8 cellular contexts compared by ENCODE assay signal in genomic region chrX:45758738-45759397, GRCh38.
DNase-seq lines count a peak whose midpoint lies in the region; ATAC-seq and TF ChIP-seq lines count a peak whose summit lies in the region.

No MANE protein-coding gene starts in this region.

- H3K9me3 ChIP-seq in mucosa of rectum (ENCODE audit: control insufficient read depth in 2 of 2, low read length in 2 of 2) (no peaks in the 10 kb centered on the region), uterus (no peaks in the 10 kb centered on the region), Caco-2 (no peaks in the 10 kb centered on the region)

- H3K27me3 ChIP-seq in ACC112 (ENCODE audit: insufficient read depth, low read length) (no peaks in the 10 kb centered on the region), mucosa of rectum (ENCODE audit: control insufficient read depth in 2 of 2, insufficient read depth in 2 of 2, low read length in 2 of 2) (no peaks in the 10 kb centered on the region), uterus (peaks cover 0 to 2% of the 10 kb centered on the region in 2 donors), Caco-2 (replicated peaks; ENCODE audit: control insufficient read depth, insufficient read depth, low read length) (no peaks in the 10 kb centered on the region)

- H2AFZ ChIP-seq in ACC112 (ENCODE audit: low read length, unreplicated experiment) = no peak overlapping the region

- H3K4me1 Mint-ChIP-seq in Caco-2 (ENCODE audit: low read depth, unreplicated experiment) = peaks cover 5% of the 10 kb centered on the region

- ATAC-seq in GM19043 (IDR thresholded peaks at IDR 0.05; ENCODE audit: low read depth, unreplicated experiment) (peak; percentile 58), HG03159 (IDR thresholded peaks at IDR 0.05; ENCODE audit: unreplicated experiment) (peak; percentile 85)

- H3K4me3 ChIP-seq in ACC112 (ENCODE audit: low read depth, low read length) (peak overlapping the region; percentile 62), WI38 (ENCODE audit: low read depth, low read length) (peak overlapping the region; percentile 20), mucosa of rectum (ENCODE audit: low read length in 2 of 2) (peak overlapping the region in 1 of 2 donors; percentile 13), uterus (no peak overlapping the region), Caco-2 (ENCODE audit: low read depth, low read length) (no peak overlapping the region)

- TF ChIP-seq CTCF in WI38 (IDR thresholded peaks at IDR 0.05; ENCODE audit: low read depth, low read length) (no peak), uterus (IDR thresholded peaks at IDR 0.05) (no peak), Caco-2 (IDR thresholded peaks at IDR 0.05; ENCODE audit: insufficient read depth in 1 of 2, low read depth in 1 of 2, low read length in 1 of 2, severe bottlenecking in 1 of 2, unreplicated experiment in 1 of 2) (no peak)

- no peak overlapping the region for H3K27ac Mint-ChIP-seq in Caco-2 (ENCODE audit: unreplicated experiment)

- peaks cover 7% of the 10 kb centered on the region for H3K36me3 Mint-ChIP-seq in Caco-2 (ENCODE audit: insufficient read depth, unreplicated experiment)

- H3K36me3 ChIP-seq in ACC112 (ENCODE audit: insufficient read depth, low read length) (peaks cover 46% of the 10 kb centered on the region), mucosa of rectum (ENCODE audit: control insufficient read depth in 2 of 2, insufficient read depth in 2 of 2, low read length in 2 of 2) (peaks cover 0 to 3% of the 10 kb centered on the region in 2 donors), uterus (no peaks in the 10 kb centered on the region), Caco-2 (ENCODE audit: control insufficient read depth, insufficient read depth, low read length) (no peaks in the 10 kb centered on the region)

- H3K27me3 Mint-ChIP-seq in Caco-2 (ENCODE audit: insufficient read depth, unreplicated experiment) = no peaks in the 10 kb centered on the region

- peaks cover 91% of the 10 kb centered on the region for H3K79me2 ChIP-seq in ACC112 (ENCODE audit: control insufficient read depth, insufficient read depth, low read length, unreplicated experiment)

- H3K9me3 Mint-ChIP-seq in Caco-2 (ENCODE audit: unreplicated experiment) = no peaks in the 10 kb centered on the region

- intact Hi-C loops in uterus (cut with DNase I; ENCODE audit: low total_unique reads) (no loop called here), Caco-2 (cut with micrococcal nuclease; ENCODE audit: unreplicated experiment) (no loop called here)

- POLR2A ChIA-PET in Caco-2 (lab: Charles Lee) = no interaction called here

- CTCF ChIA-PET in Caco-2 (lab: Charles Lee) = no interaction called here

- BruUV-seq in Caco-2 (replicated peaks; lab: Mats Ljungman, UMichigan) = no TSS peak

- no peak for DNase-seq in uterus
- no peak for DNase-seq in NCI-H524 treated with DMSO at 0.1 percent for 48 hours (lab: John Stamatoyannopoulos, UW)
- DNase-seq in Caco-2 = no peak

- H3K27ac ChIP-seq in ACC112 (ENCODE audit: low read depth, low read length) (peak overlapping the region; percentile 95), mucosa of rectum (ENCODE audit: low read depth in 2 of 2, low read length in 2 of 2) (peak overlapping the region; percentile 11 to 59), uterus (peak overlapping the region in 1 of 2 donors; percentile 24)

- TF ChIP-seq POLR2A in uterus (IDR thresholded peaks at IDR 0.05) = no peak

- no peak overlapping the region for H3K4me3 Mint-ChIP-seq in Caco-2 (ENCODE audit: unreplicated experiment)

- H3K4me1 ChIP-seq in ACC112 (ENCODE audit: control insufficient read depth, insufficient read depth, low read length, unreplicated experiment) (peaks cover 91% of the 10 kb centered on the region), mucosa of rectum (ENCODE audit: control insufficient read depth in 2 of 2, insufficient read depth in 2 of 2, low read length in 2 of 2) (peaks cover 0 to 4% of the 10 kb centered on the region in 2 donors), uterus (no peaks in the 10 kb centered on the region), Caco-2 (no peaks in the 10 kb centered on the region)

- no peak overlapping the region for H3K9ac ChIP-seq in mucosa of rectum (ENCODE audit: low read depth in 1 of 2, low read length in 2 of 2)

Comparison
In these comparisons a context has a peak if more than half of its experiments do, and no peak if none do; other contexts are left out.
1. H3K4me3 ChIP-seq: peak in ACC112 (single experiment) and WI38 (single experiment); none in uterus (0 of 2) and Caco-2 (single experiment).